ENCODE assay signal across 23 cellular contexts in genomic region chr12:77837876-77838291, GRCh38. TPM values are rescaled to one million over a fixed set of nuclear protein-coding genes. Genes with fewer than 3 reads are reported as not detected.
DNase-seq lines count a peak whose midpoint lies in the region; TF ChIP-seq lines count a peak whose summit lies in the region.
"Had no signal": no experiment of that assay in that cellular context is flagged by ENCODE, and none has a peak within 500 bp of the region (broad histone marks: within the 10 kb centered on the region; RNA-seq: fewer than 3 reads in every experiment).

No MANE protein-coding gene starts in this region.

- peak overlapping the region in 2 of 3 experiments; percentile 58 to 59 for H3K4me3 Mint-ChIP-seq in nephron
- H3K4me3 Mint-ChIP-seq: activated CD4-positive, alpha-beta T cell treated with anti-CD3 and anti-CD28 coated beads for 36 hours; activated CD8-positive, alpha-beta memory T cell treated with anti-CD3 and anti-CD28 coated beads, Interleukin-2, amount 10 ng/mL, durations not matched to agents 7 days and 5 days; CD8-positive, alpha-beta memory T cell; naive thymus-derived CD4-positive, alpha-beta T cell had no signal

- no peaks in the 10 kb centered on the region for H3K36me3 Mint-ChIP-seq in nephron (ENCODE audit: low read depth)
- H3K36me3 Mint-ChIP-seq: activated CD8-positive, alpha-beta memory T cell treated with anti-CD3 and anti-CD28 coated beads, Interleukin-2, amount 10 ng/mL, durations not matched to agents 7 days and 5 days; CD8-positive, alpha-beta memory T cell; naive thymus-derived CD4-positive, alpha-beta T cell had no signal

- no peaks in the 10 kb centered on the region for H3F3A ChIP-seq in MM.1S (ENCODE audit: insufficient read depth, low read length)

- TF ChIP-seq POLR2A in uterus (IDR thresholded peaks at IDR 0.05), result no peak

- H3K4me2 ChIP-seq in MM.1S (ENCODE audit: low read depth, low read length) (no peak overlapping the region), hepatocyte (no peak overlapping the region)

- H3K79me2 ChIP-seq in ACC112 (ENCODE audit: control insufficient read depth, insufficient read depth, low read length, unreplicated experiment), result no peaks in the 10 kb centered on the region
- H3K79me2 ChIP-seq in MM.1S (ENCODE audit: low read length), result no peaks in the 10 kb centered on the region
- no peaks in the 10 kb centered on the region for H3K79me2 ChIP-seq in hepatocyte

- H3K4me1 Mint-ChIP-seq in nephron, result peaks cover 72% of the 10 kb centered on the region
- H3K4me1 Mint-ChIP-seq: activated CD4-positive, alpha-beta T cell treated with anti-CD3 and anti-CD28 coated beads for 36 hours; activated CD8-positive, alpha-beta memory T cell treated with anti-CD3 and anti-CD28 coated beads, Interleukin-2, amount 10 ng/mL, durations not matched to agents 7 days and 5 days; CD8-positive, alpha-beta memory T cell; naive thymus-derived CD4-positive, alpha-beta T cell had no signal

- H4K20me1 ChIP-seq in MM.1S (ENCODE audit: insufficient read depth, low read length) (no peaks in the 10 kb centered on the region), hepatocyte (ENCODE audit: insufficient read depth, poor library complexity, severe bottlenecking) (no peaks in the 10 kb centered on the region)

- TF ChIP-seq CTCF in MM.1S (IDR thresholded peaks at IDR 0.05; ENCODE audit: low read length) (no peak), nephron (IDR thresholded peaks at IDR 0.05; ENCODE audit: unreplicated experiment in 3 of 3) (no peak), hepatocyte (IDR thresholded peaks at IDR 0.05; ENCODE audit: poor library complexity) (no peak), uterus (IDR thresholded peaks at IDR 0.05) (no peak)

- H2AFZ ChIP-seq in ACC112 (ENCODE audit: low read length, unreplicated experiment) (peak overlapping the region; percentile 11), MM.1S (ENCODE audit: low read length) (no peak overlapping the region), hepatocyte (no peak overlapping the region)

- intact Hi-C loops in uterus (cut with DNase I; ENCODE audit: low total_unique reads), result no loop called here

- no peak overlapping the region for H3K27ac ChIP-seq in ACC112 (ENCODE audit: low read depth, low read length)
- H3K27ac ChIP-seq in MM.1S (ENCODE audit: low read length), result no peak overlapping the region
- H3K27ac ChIP-seq in hepatocyte, result no peak overlapping the region
- H3K27ac ChIP-seq in uterus, result no peak overlapping the region
- H3K27ac ChIP-seq: lower lobe of right lung, SJCRH30 had no signal

- H3K27me3 Mint-ChIP-seq in nephron (ENCODE audit: low read depth), result no peaks in the 10 kb centered on the region
- H3K27me3 Mint-ChIP-seq: activated CD4-positive, alpha-beta T cell treated with anti-CD3 and anti-CD28 coated beads for 36 hours; activated CD8-positive, alpha-beta memory T cell treated with anti-CD3 and anti-CD28 coated beads, Interleukin-2, amount 10 ng/mL, durations not matched to agents 7 days and 5 days; CD8-positive, alpha-beta memory T cell; naive thymus-derived CD4-positive, alpha-beta T cell; progenitor cell of endocrine pancreas had no signal

- 81% methylated on average over 3 of the region's 3 CpGs for WGBS in hepatocyte (ENCODE audit: low lambda C conversion rate, missing lambda C conversion rate)

- no peak overlapping the region for H3K9ac ChIP-seq in MM.1S (ENCODE audit: low read length)

- H3K9me2 ChIP-seq in MM.1S (replicated peaks; ENCODE audit: insufficient read depth, low read length), result no peaks in the 10 kb centered on the region; the same call in 1 of the 2 replicates
- H3K9me2 ChIP-seq in hepatocyte (replicated peaks; ENCODE audit: insufficient read depth), result no peaks in the 10 kb centered on the region

- H3K9me3 Mint-ChIP-seq in nephron, result no peaks in the 10 kb centered on the region

- H3K36me3 ChIP-seq in ACC112 (ENCODE audit: insufficient read depth, low read length) (no peaks in the 10 kb centered on the region), MM.1S (replicated peaks; ENCODE audit: insufficient read depth, low read length) (no peaks in the 10 kb centered on the region), H7 (replicated peaks; ENCODE audit: control insufficient read depth, insufficient read depth, low read length) (no peaks in the 10 kb centered on the region), hepatocyte (replicated peaks; ENCODE audit: insufficient read depth, low read depth) (no peaks in the 10 kb centered on the region), uterus (no peaks in the 10 kb centered on the region)
- H3K36me3 ChIP-seq: lower lobe of right lung, SJCRH30 had no signal

- no peaks in the 10 kb centered on the region for H3K27me3 ChIP-seq in ACC112 (ENCODE audit: insufficient read depth, low read length)
- no peaks in the 10 kb centered on the region for H3K27me3 ChIP-seq in MM.1S (replicated peaks; ENCODE audit: insufficient read depth, low read length)
- no peaks in the 10 kb centered on the region for H3K27me3 ChIP-seq in H7 (ENCODE audit: control insufficient read depth, insufficient read depth, low read length)
- H3K27me3 ChIP-seq in hepatocyte, result no peaks in the 10 kb centered on the region
- H3K27me3 ChIP-seq in uterus, result no peaks in the 10 kb centered on the region
- H3K27me3 ChIP-seq: SJCRH30 had no signal

- H3K4me1 ChIP-seq in ACC112 (ENCODE audit: control insufficient read depth, insufficient read depth, low read length, unreplicated experiment), result peaks cover 17% of the 10 kb centered on the region
- H3K4me1 ChIP-seq in MM.1S (ENCODE audit: low read length), result no peaks in the 10 kb centered on the region
- no peaks in the 10 kb centered on the region for H3K4me1 ChIP-seq in hepatocyte (ENCODE audit: insufficient read depth)
- no peaks in the 10 kb centered on the region for H3K4me1 ChIP-seq in uterus

- no peak overlapping the region for H3K4me3 ChIP-seq in ACC112 (ENCODE audit: low read depth, low read length)
- H3K4me3 ChIP-seq in MM.1S (ENCODE audit: low read length), result no peak overlapping the region
- no peak overlapping the region for H3K4me3 ChIP-seq in H7 (ENCODE audit: insufficient read depth, low read depth, low read length)
- no peak overlapping the region for H3K4me3 ChIP-seq in hepatocyte
- H3K4me3 ChIP-seq in uterus, result no peak overlapping the region
- H3K4me3 ChIP-seq: lower lobe of right lung, SJCRH30 had no signal

- DNase-seq in MM.1S, result peak; percentile 52
- peak; percentile 10 for DNase-seq in fibroblast of gingiva (ENCODE audit: low read depth)
- no peak for DNase-seq in NCI-H187 treated with DMSO at 0.1 percent for 48 hours (lab: John Stamatoyannopoulos, UW)
- no peak for DNase-seq in H7
- no peak for DNase-seq in hepatocyte (ENCODE audit: low spot score)
- DNase-seq in uterus, result no peak
- DNase-seq: activated CD4-positive, alpha-beta T cell treated with anti-CD3 and anti-CD28 coated beads for 36 hours; activated CD8-positive, alpha-beta memory T cell treated with anti-CD3 and anti-CD28 coated beads, Interleukin-2, amount 10 ng/mL, durations not matched to agents 7 days and 5 days; CD8-positive, alpha-beta memory T cell; central memory CD4-positive, alpha-beta T cell; effector CD8-positive, alpha-beta T cell; Kasumi-1; lower lobe of right lung; naive thymus-derived CD4-positive, alpha-beta T cell; NCI-H1436; NCI-H2227 treated with DMSO at 0.1 percent for 48 hours; NK-92 treated with Interleukin-12 subunit alpha and Interleukin-12 subunit beta, amount 100 ng/mL, for 24 hours; SJCRH30; stimulated activated naive CD4-positive, alpha-beta T cell had no signal

- no peaks in the 10 kb centered on the region for H3K9me3 ChIP-seq in MM.1S (replicated peaks; ENCODE audit: insufficient read depth, low read length)
- no peaks in the 10 kb centered on the region for H3K9me3 ChIP-seq in hepatocyte (ENCODE audit: low read depth)
- H3K9me3 ChIP-seq in uterus, result no peaks in the 10 kb centered on the region
- H3K9me3 ChIP-seq: lower lobe of right lung, SJCRH30 had no signal

- H3K27ac Mint-ChIP-seq in nephron, result peak overlapping the region; percentile 86 to 96 (median 93)
- H3K27ac Mint-ChIP-seq: activated CD4-positive, alpha-beta T cell treated with anti-CD3 and anti-CD28 coated beads for 36 hours; activated CD8-positive, alpha-beta memory T cell treated with anti-CD3 and anti-CD28 coated beads, Interleukin-2, amount 10 ng/mL, durations not matched to agents 7 days and 5 days; activated T-helper 2 cell treated with anti-CD3 and anti-CD28 coated beads, Interferon-gamma antibody, Interleukin-2, Interleukin-4, amounts not matched to agents 10 μg/mL and 5 μg/mL and 100 μg/mL, durations not matched to agents 14 hours and 24 hours and 36 hours; CD8-positive, alpha-beta memory T cell; naive thymus-derived CD4-positive, alpha-beta T cell; progenitor cell of endocrine pancreas had no signal

RNA-seq across cellular contexts. Expression of gene NAV3, which starts 7.2 kb away (rescaled TPM):
- total RNA-seq in H7 (2014; rRNA removed; shearing (Covaris generic)), result 0.14 and 4.2 TPM in 2 replicates
- total RNA-seq in hepatocyte, result 6.6 and 9.2 TPM in 2 replicates
- polyA plus RNA-seq in hepatocyte, result 1.4 and 3.0 TPM in 2 replicates
- 10 to 100 TPM in 3 of 4 donors, 1 to 10 TPM in 1; 7.2 to 33.9 (median 13.0) TPM for total RNA-seq in uterus
- total RNA-seq: activated CD4-positive, alpha-beta T cell treated with anti-CD3 and anti-CD28 coated beads for 36 hours; activated CD8-positive, alpha-beta memory T cell treated with anti-CD3 and anti-CD28 coated beads, Interleukin-2, amount 10 ng/mL, durations not matched to agents 7 days and 5 days; activated T-helper 2 cell treated with anti-CD3 and anti-CD28 coated beads, Interferon-gamma antibody, Interleukin-2, Interleukin-4, amounts not matched to agents 10 μg/mL and 5 μg/mL and 100 μg/mL, durations not matched to agents 14 hours and 24 hours and 36 hours; CD8-positive, alpha-beta memory T cell; naive thymus-derived CD4-positive, alpha-beta T cell had no signal
- polyA plus RNA-seq: CD8-positive, alpha-beta memory T cell; naive thymus-derived CD4-positive, alpha-beta T cell had no signal

Comparison
In these comparisons a context has a peak if more than half of its experiments do, and no peak if none do; other contexts are left out.
1. DNase-seq: peak in MM.1S (single experiment) and fibroblast of gingiva (single experiment); none in NCI-H187 treated with DMSO at 0.1 percent for 48 hours (single experiment), H7 (single experiment), hepatocyte (single experiment) and uterus (0 of 2).